Comparison of ENCODE assay signal across 1 cellular context in the genomic region with DNA sequence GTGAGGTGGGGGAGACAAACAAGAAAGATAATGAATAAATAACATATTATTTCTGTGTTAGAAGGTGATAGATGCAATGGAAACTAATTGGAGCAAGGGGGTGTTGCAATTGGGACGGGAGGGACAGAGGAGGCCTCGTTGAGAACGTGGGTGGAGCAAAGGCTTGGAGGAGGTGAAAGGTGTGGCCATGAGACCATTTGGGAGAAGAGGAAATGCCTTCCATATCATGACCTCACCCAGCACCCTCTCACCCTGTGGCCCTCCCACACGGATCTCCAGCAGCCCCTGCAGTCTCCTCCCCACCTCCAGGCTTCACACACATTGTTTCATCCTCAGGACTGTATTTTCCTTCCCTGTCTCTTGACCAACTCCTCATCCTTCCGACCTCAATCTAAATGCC.
TF ChIP-seq lines count a peak whose summit lies in the region.

No MANE protein-coding gene starts in this region.

TF ChIP-seq in HEK293, 187 proteins besides CTCF, POLR2A, EP300 and RAD21 (continued from another document and continues in another):
- no peak for TF ChIP-seq SCRT2 (tag by site-specific recombination; IDR thresholded peaks at IDR 0.05)
- TF ChIP-seq ZFP3 (tag by site-specific recombination; IDR thresholded peaks at IDR 0.05; ENCODE audit: low read depth): no peak
- no peak for TF ChIP-seq BCL11A (tag by site-specific recombination; IDR thresholded peaks at IDR 0.05; ENCODE audit: low read depth)
- no peak for TF ChIP-seq ZFP37 (tag by site-specific recombination; IDR thresholded peaks at IDR 0.05)
- no peak for TF ChIP-seq HOXD13 (CRISPR knock-in tag; IDR thresholded peaks at IDR 0.05; ENCODE audit: borderline replicate concordance)
- TF ChIP-seq, protein P1, sequence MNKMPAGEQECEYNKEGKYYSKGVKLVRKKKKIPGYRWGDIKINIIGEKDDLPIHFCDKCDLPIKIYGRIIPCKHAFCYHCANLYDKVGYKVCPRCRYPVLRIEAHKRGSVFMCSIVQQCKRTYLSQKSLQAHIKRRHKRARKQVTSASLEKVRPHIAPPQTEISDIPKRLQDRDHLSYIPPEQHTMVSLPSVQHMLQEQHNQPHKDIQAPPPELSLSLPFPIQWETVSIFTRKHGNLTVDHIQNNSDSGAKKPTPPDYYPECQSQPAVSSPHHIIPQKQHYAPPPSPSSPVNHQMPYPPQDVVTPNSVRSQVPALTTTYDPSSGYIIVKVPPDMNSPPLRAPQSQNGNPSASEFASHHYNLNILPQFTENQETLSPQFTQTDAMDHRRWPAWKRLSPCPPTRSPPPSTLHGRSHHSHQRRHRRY (tag by site-specific recombination; IDR thresholded peaks at IDR 0.05): no peak
- TF ChIP-seq, protein P2, sequence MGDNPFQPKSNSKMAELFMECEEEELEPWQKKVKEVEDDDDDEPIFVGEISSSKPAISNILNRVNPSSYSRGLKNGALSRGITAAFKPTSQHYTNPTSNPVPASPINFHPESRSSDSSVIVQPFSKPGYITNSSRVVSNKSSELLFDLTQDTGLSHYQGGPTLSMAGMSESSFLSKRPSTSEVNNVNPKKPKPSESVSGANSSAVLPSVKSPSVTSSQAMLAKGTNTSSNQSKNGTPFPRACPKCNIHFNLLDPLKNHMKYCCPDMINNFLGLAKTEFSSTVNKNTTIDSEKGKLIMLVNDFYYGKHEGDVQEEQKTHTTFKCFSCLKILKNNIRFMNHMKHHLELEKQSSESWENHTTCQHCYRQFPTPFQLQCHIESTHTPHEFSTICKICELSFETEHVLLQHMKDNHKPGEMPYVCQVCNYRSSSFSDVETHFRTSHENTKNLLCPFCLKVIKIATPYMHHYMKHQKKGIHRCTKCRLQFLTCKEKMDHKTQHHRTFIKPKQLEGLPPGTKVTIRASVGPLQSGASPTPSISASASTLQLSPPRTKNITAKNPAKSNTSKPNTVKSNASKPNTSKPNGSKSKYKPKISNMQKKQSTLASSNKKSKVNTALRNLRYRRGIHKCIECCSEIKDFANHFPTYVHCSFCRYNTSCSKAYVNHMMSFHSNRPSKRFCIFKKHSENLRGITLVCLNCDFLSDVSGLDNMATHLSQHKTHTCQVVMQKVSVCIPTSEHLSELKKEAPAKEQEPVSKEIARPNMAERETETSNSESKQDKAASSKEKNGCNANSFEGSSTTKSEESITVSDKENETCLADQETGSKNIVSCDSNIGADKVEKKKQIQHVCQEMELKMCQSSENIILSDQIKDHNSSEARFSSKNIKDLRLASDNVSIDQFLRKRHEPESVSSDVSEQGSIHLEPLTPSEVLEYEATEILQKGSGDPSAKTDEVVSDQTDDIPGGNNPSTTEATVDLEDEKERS (tag by site-specific recombination; IDR thresholded peaks at IDR 0.05): no peak
- TF ChIP-seq ZNF121 (tag by site-specific recombination; IDR thresholded peaks at IDR 0.05): no peak
- TF ChIP-seq HOXC10 (CRISPR knock-in tag; IDR thresholded peaks at IDR 0.05): no peak
- TF ChIP-seq ZFHX2 (tag by site-specific recombination; conservative IDR thresholded peaks at IDR 0.05): peak; percentile 93
- TF ChIP-seq ZXDB (tag by site-specific recombination; IDR thresholded peaks at IDR 0.05): 0 out of 2 replicates have a peak, but pooled peaks have one; percentile 36
- TF ChIP-seq ZNF529 (tag by site-specific recombination; IDR thresholded peaks at IDR 0.05; ENCODE audit: insufficient replicate concordance): no peak
- TF ChIP-seq, protein P3, sequence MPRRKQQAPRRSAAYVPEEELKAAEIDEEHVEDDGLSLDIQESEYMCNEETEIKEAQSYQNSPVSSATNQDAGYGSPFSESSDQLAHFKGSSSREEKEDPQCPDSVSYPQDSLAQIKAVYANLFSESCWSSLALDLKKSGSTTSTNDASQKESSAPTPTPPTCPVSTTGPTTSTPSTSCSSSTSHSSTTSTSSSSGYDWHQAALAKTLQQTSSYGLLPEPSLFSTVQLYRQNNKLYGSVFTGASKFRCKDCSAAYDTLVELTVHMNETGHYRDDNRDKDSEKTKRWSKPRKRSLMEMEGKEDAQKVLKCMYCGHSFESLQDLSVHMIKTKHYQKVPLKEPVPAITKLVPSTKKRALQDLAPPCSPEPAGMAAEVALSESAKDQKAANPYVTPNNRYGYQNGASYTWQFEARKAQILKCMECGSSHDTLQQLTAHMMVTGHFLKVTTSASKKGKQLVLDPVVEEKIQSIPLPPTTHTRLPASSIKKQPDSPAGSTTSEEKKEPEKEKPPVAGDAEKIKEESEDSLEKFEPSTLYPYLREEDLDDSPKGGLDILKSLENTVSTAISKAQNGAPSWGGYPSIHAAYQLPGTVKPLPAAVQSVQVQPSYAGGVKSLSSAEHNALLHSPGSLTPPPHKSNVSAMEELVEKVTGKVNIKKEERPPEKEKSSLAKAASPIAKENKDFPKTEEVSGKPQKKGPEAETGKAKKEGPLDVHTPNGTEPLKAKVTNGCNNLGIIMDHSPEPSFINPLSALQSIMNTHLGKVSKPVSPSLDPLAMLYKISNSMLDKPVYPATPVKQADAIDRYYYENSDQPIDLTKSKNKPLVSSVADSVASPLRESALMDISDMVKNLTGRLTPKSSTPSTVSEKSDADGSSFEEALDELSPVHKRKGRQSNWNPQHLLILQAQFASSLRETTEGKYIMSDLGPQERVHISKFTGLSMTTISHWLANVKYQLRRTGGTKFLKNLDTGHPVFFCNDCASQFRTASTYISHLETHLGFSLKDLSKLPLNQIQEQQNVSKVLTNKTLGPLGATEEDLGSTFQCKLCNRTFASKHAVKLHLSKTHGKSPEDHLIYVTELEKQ (tag by site-specific recombination; IDR thresholded peaks at IDR 0.05; ENCODE audit: borderline replicate concordance): no peak
- no peak for TF ChIP-seq KLF8 (tag by site-specific recombination; IDR thresholded peaks at IDR 0.05)
- no peak for TF ChIP-seq ZNF274 (IDR thresholded peaks at IDR 0.05; ENCODE audit: low read length)
- no peak for TF ChIP-seq ZNF274 (tag by site-specific recombination; IDR thresholded peaks at IDR 0.05; ENCODE audit: borderline replicate concordance)
- TF ChIP-seq ZBTB8A (tag by site-specific recombination; IDR thresholded peaks at IDR 0.05): no peak
- no peak for TF ChIP-seq ZBTB17 (tag by site-specific recombination; IDR thresholded peaks at IDR 0.05)
- TF ChIP-seq ZNF175 (tag by site-specific recombination; IDR thresholded peaks at IDR 0.05): no peak
- TF ChIP-seq, protein P4, sequence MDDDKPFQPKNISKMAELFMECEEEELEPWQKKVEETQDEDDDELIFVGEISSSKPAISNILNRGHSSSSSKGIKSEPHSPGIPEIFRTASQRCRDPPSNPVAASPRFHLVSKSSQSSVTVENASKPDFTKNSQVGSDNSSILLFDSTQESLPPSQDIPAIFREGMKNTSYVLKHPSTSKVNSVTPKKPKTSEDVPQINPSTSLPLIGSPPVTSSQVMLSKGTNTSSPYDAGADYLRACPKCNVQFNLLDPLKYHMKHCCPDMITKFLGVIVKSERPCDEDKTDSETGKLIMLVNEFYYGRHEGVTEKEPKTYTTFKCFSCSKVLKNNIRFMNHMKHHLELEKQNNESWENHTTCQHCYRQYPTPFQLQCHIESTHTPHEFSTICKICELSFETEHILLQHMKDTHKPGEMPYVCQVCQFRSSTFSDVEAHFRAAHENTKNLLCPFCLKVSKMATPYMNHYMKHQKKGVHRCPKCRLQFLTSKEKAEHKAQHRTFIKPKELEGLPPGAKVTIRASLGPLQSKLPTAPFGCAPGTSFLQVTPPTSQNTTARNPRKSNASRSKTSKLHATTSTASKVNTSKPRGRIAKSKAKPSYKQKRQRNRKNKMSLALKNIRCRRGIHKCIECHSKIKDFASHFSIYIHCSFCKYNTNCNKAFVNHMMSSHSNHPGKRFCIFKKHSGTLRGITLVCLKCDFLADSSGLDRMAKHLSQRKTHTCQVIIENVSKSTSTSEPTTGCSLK (tag by site-specific recombination; IDR thresholded peaks at IDR 0.05): no peak
- TF ChIP-seq, protein P5, sequence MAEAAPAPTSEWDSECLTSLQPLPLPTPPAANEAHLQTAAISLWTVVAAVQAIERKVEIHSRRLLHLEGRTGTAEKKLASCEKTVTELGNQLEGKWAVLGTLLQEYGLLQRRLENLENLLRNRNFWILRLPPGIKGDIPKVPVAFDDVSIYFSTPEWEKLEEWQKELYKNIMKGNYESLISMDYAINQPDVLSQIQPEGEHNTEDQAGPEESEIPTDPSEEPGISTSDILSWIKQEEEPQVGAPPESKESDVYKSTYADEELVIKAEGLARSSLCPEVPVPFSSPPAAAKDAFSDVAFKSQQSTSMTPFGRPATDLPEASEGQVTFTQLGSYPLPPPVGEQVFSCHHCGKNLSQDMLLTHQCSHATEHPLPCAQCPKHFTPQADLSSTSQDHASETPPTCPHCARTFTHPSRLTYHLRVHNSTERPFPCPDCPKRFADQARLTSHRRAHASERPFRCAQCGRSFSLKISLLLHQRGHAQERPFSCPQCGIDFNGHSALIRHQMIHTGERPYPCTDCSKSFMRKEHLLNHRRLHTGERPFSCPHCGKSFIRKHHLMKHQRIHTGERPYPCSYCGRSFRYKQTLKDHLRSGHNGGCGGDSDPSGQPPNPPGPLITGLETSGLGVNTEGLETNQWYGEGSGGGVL (tag by site-specific recombination; IDR thresholded peaks at IDR 0.05): peak; percentile 21; the same call in 1 of the 2 replicates
- no peak for TF ChIP-seq ZNF548 (tag by site-specific recombination; IDR thresholded peaks at IDR 0.05)
- TF ChIP-seq ZNF24 (tag by site-specific recombination; IDR thresholded peaks at IDR 0.05): no peak
- no peak for TF ChIP-seq ZNF223 (tag by site-specific recombination; IDR thresholded peaks at IDR 0.05)
- no peak for TF ChIP-seq ZNF596 (tag by site-specific recombination; IDR thresholded peaks at IDR 0.05)
- TF ChIP-seq ZNF341 (tag by site-specific recombination; IDR thresholded peaks at IDR 0.05; ENCODE audit: low read depth): no peak
- TF ChIP-seq, protein P6, sequence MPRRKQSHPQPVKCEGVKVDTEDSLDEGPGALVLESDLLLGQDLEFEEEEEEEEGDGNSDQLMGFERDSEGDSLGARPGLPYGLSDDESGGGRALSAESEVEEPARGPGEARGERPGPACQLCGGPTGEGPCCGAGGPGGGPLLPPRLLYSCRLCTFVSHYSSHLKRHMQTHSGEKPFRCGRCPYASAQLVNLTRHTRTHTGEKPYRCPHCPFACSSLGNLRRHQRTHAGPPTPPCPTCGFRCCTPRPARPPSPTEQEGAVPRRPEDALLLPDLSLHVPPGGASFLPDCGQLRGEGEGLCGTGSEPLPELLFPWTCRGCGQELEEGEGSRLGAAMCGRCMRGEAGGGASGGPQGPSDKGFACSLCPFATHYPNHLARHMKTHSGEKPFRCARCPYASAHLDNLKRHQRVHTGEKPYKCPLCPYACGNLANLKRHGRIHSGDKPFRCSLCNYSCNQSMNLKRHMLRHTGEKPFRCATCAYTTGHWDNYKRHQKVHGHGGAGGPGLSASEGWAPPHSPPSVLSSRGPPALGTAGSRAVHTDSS (tag by site-specific recombination; IDR thresholded peaks at IDR 0.05): no peak
- TF ChIP-seq ZNF514 (tag by site-specific recombination; IDR thresholded peaks at IDR 0.05): no peak
- TF ChIP-seq, protein P7, sequence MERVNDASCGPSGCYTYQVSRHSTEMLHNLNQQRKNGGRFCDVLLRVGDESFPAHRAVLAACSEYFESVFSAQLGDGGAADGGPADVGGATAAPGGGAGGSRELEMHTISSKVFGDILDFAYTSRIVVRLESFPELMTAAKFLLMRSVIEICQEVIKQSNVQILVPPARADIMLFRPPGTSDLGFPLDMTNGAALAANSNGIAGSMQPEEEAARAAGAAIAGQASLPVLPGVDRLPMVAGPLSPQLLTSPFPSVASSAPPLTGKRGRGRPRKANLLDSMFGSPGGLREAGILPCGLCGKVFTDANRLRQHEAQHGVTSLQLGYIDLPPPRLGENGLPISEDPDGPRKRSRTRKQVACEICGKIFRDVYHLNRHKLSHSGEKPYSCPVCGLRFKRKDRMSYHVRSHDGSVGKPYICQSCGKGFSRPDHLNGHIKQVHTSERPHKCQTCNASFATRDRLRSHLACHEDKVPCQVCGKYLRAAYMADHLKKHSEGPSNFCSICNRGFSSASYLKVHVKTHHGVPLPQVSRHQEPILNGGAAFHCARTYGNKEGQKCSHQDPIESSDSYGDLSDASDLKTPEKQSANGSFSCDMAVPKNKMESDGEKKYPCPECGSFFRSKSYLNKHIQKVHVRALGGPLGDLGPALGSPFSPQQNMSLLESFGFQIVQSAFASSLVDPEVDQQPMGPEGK (tag by site-specific recombination; IDR thresholded peaks at IDR 0.05): 0 out of 2 replicates have a peak, but pooled peaks have one; percentile 14
- TF ChIP-seq ZNF292 (tag by site-specific recombination; IDR thresholded peaks at IDR 0.05; ENCODE audit: borderline replicate concordance, low read depth): no peak
- TF ChIP-seq KLF9 (tag by site-specific recombination; IDR thresholded peaks at IDR 0.05; ENCODE audit: low read depth): no peak
- peak; percentile 61 for TF ChIP-seq SP3 (tag by site-specific recombination; IDR thresholded peaks at IDR 0.05)
- TF ChIP-seq BCL11B (tag by site-specific recombination; IDR thresholded peaks at IDR 0.05; ENCODE audit: low read depth): no peak
- no peak for TF ChIP-seq ZNF211 (tag by site-specific recombination; IDR thresholded peaks at IDR 0.05; ENCODE audit: low read depth)
- TF ChIP-seq ZNF837 (tag by site-specific recombination; IDR thresholded peaks at IDR 0.05): no peak
- TF ChIP-seq ZNF600 (tag by site-specific recombination; IDR thresholded peaks at IDR 0.05): 0 out of 2 replicates have a peak, but pooled peaks have one; percentile 22
- TF ChIP-seq ZNF239 (tag by site-specific recombination; IDR thresholded peaks at IDR 0.05): no peak
- TF ChIP-seq REPIN1 (tag by site-specific recombination; IDR thresholded peaks at IDR 0.05; ENCODE audit: low read depth): no peak
- no peak for TF ChIP-seq ZNF48 (tag by site-specific recombination; IDR thresholded peaks at IDR 0.05)
- TF ChIP-seq KLF7 (tag by site-specific recombination; IDR thresholded peaks at IDR 0.05; ENCODE audit: borderline replicate concordance): no peak
- TF ChIP-seq ZNF133 (tag by site-specific recombination; IDR thresholded peaks at IDR 0.05): no peak
- no peak for TF ChIP-seq ZNF701 (tag by site-specific recombination; IDR thresholded peaks at IDR 0.05)
- TF ChIP-seq ZNF571 (tag by site-specific recombination; IDR thresholded peaks at IDR 0.05): no peak
- TF ChIP-seq ZNF623 (tag by site-specific recombination; IDR thresholded peaks at IDR 0.05): no peak
- TF ChIP-seq, protein P8, sequence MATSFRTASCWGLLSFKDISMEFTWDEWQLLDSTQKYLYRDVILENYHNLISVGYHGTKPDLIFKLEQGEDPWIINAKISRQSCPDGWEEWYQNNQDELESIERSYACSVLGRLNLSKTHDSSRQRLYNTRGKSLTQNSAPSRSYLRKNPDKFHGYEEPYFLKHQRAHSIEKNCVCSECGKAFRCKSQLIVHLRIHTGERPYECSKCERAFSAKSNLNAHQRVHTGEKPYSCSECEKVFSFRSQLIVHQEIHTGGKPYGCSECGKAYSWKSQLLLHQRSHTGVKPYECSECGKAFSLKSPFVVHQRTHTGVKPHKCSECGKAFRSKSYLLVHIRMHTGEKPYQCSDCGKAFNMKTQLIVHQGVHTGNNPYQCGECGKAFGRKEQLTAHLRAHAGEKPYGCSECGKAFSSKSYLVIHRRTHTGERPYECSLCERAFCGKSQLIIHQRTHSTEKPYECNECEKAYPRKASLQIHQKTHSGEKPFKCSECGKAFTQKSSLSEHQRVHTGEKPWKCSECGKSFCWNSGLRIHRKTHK (tag by site-specific recombination; IDR thresholded peaks at IDR 0.05): no peak
